In the genomic region with DNA sequence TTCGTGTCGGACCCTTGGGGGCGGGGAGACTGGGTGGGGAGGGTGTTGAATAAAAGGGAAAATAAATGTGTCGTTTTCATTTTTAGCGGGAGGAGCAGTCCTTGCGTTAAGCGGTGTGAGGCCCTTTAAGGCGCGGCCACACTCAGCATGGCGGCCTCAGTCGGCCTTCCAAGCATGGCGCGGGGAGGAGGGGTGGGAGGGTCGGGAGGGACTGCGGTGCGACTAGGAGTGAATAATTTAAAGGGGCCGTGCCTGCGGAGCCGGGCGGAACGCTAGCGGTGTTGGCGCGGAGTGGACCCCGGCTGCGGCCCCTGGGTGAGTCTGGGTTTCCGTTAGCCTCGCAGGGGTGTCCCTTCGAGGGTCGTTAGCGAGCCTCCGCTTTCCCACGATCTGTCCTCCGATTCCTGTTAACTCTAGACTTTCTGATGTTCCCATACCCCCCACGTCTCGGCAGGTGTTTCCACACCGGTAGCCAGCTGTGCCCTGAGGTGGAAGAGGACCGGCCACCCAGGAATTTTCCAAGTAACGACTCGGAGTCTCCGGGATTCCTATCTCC, we compare ENCODE assay signal across 8 cellular contexts. TPM values are rescaled to one million over a fixed set of nuclear protein-coding genes. Genes with fewer than 3 reads are reported as not detected.
A peak's percentile ranks its signal among the peaks of the same experiment; 100 is the strongest.
DNase-seq lines count a peak whose midpoint lies in the region; ATAC-seq and TF ChIP-seq lines count a peak whose summit lies in the region.

No MANE protein-coding gene starts in this region.

- no peaks in the 10 kb centered on the region for H3K27me3 Mint-ChIP-seq in central memory CD8-positive, alpha-beta T cell

- no peaks in the 10 kb centered on the region for H3K9me3 ChIP-seq in HCT116 (ENCODE audit: control insufficient read depth in 1 of 2, insufficient read depth in 1 of 2, low read depth in 1 of 2, low read length in 2 of 2)

- CTCF ChIA-PET in BJ (lab: Yijun Ruan, JAX) (interaction anchor here (1.0 to 2.7 kb wide), 5 partner anchors 12 to 266 kb away, joined by 3 to 12 read pairs (median 3); a partner anchor contains a TSS), HCT116 (lab: Charles Lee) (interaction anchor here (1.9 kb wide), 2 partner anchors 34 to 180 kb away, joined by 8 to 10 read pairs; no protein-coding TSS in a partner anchor)

- H3K27ac ChIP-seq in HCT116 (ENCODE audit: low read depth, low read length): peak overlapping the region; percentile 81

- no peaks in the 10 kb centered on the region for H3K27me3 ChIP-seq in BJ (ENCODE audit: control insufficient read depth, insufficient read depth, low read length)
- H3K27me3 ChIP-seq in HCT116 (ENCODE audit: insufficient read depth, low read length): no peaks in the 10 kb centered on the region

- H3K36me3 Mint-ChIP-seq in central memory CD8-positive, alpha-beta T cell (ENCODE audit: insufficient read depth): peaks cover 14% of the 10 kb centered on the region

- peak overlapping the region; percentile 86 for H3K4me3 ChIP-seq in BJ (ENCODE audit: low read depth, low read length)
- H3K4me3 ChIP-seq in HCT116 (replicated peaks in 1 of 2; ENCODE audit: low read depth in 1 of 2, low read length in 2 of 2): peak overlapping the region; percentile 95 to 96

- peak overlapping the region; percentile 75 for H3K9ac ChIP-seq in HCT116 (ENCODE audit: low read length)

- ATAC-seq in HCT116: peak; percentile 63
- peak; percentile 65 for ATAC-seq in central memory CD8-positive, alpha-beta T cell (replicated peaks; ENCODE audit: extremely low read depth, poor library complexity, severe bottlenecking)
- no peak for ATAC-seq in GM19455 (IDR thresholded peaks at IDR 0.05; ENCODE audit: unreplicated experiment)

- H3K9me3 Mint-ChIP-seq in central memory CD8-positive, alpha-beta T cell: no peaks in the 10 kb centered on the region

- no peak for TF ChIP-seq CTCF in BJ (IDR thresholded peaks at IDR 0.05; ENCODE audit: insufficient read depth, low read depth, low read length)
- TF ChIP-seq CTCF in HCT116 (IDR thresholded peaks at IDR 0.05 in 2 of 3, conservative IDR thresholded peaks at IDR 0.05 in 1 of 3; ENCODE audit: borderline replicate concordance in 1 of 3, insufficient read depth in 1 of 3, low read depth in 2 of 3, low read length in 2 of 3): no peak

- peaks cover 24% of the 10 kb centered on the region for H3K4me1 Mint-ChIP-seq in central memory CD8-positive, alpha-beta T cell

- no peaks in the 10 kb centered on the region for H3K9me2 ChIP-seq in HCT116 (ENCODE audit: insufficient read depth)

- H3K4me2 ChIP-seq in HCT116 (ENCODE audit: low read length): peak overlapping the region; percentile 94

- peak overlapping the region; percentile 5 for H2AFZ ChIP-seq in HCT116 (ENCODE audit: low read depth, low read length, poor library complexity, severe bottlenecking)

- DNase-seq in BJ (ENCODE audit: low read depth) (peak; percentile 42), HCT116 (ENCODE audit: low read depth, low spot score) (peak; percentile 71), NCI-H345 treated with DMSO at 0.1 percent for 48 hours (lab: John Stamatoyannopoulos, UW; ENCODE audit: unreplicated experiment) (peak; percentile 80), islet precursor cell (peak; percentile 91)
- peak; percentile 74 for DNase-seq in activated CD4-positive, alpha-beta T cell treated with anti-CD3 and anti-CD28 coated beads for 1 hour
- DNase-seq in central memory CD8-positive, alpha-beta T cell (ENCODE audit: low spot score in 2 of 2): peak; percentile 58 to 64
- peak; percentile 69 to 70 for DNase-seq in stimulated activated CD4-positive, alpha-beta T cell treated with anti-CD3 and anti-CD28 coated beads, Interleukin-12 subunit alpha, Interleukin-12 subunit beta, amount 100 ng/mL, for 24 hours (ENCODE audit: low read depth in 2 of 2)

- peaks cover 10% of the 10 kb centered on the region for H3K36me3 ChIP-seq in BJ (ENCODE audit: control insufficient read depth, insufficient read depth, low read length)
- peaks cover 4 to 5% of the 10 kb centered on the region in 2 experiments; a peak in 1 of 4 replicates for H3K36me3 ChIP-seq in HCT116 (ENCODE audit: control insufficient read depth in 1 of 2, insufficient read depth in 2 of 2, low read length in 2 of 2)

- H3K79me2 ChIP-seq in HCT116 (ENCODE audit: insufficient read depth, low read length): no peaks in the 10 kb centered on the region; the same call in 1 of the 2 replicates

- RAD21 ChIA-PET in HCT116 (lab: Charles Lee; ENCODE audit: low non-redundant PET in 1 of 2, low total read pairs in 2 of 2, uncharacterized antibody in 2 of 2, unreplicated experiment in 2 of 2): no interaction called here

- POLR2A ChIA-PET in BJ (lab: Charles Lee): no interaction called here
- POLR2A ChIA-PET in HCT116 (lab: Charles Lee): interaction anchor here (1.4 kb wide), 1 partner anchor 11 kb away, joined by 4 read pairs; no protein-coding TSS in a partner anchor

- peak overlapping the region; percentile 87 for H3K27ac Mint-ChIP-seq in central memory CD8-positive, alpha-beta T cell (ENCODE audit: low read depth)

- H3K4me3 Mint-ChIP-seq in central memory CD8-positive, alpha-beta T cell: peak overlapping the region; percentile 94

- H3K4me1 ChIP-seq in HCT116 (ENCODE audit: control insufficient read depth in 1 of 2, insufficient read depth in 2 of 2, low read length in 2 of 2): peaks cover 4 to 30% of the 10 kb centered on the region in 2 experiments; a peak in 2 of 4 replicates

- BruUV-seq in HCT116 (replicated peaks; lab: Mats Ljungman, UMichigan): TSS peak; percentile 72

- no peaks in the 10 kb centered on the region for H4K20me1 ChIP-seq in HCT116 (ENCODE audit: insufficient read depth)

- TF ChIP-seq RAD21 in HCT116 (IDR thresholded peaks at IDR 0.05; ENCODE audit: low read depth): no peak

- intact Hi-C loops in HCT116 (cut with micrococcal nuclease): loop anchor here (1.0 to 2.0 kb wide), 2 partner anchors 12 to 27 kb away; a partner anchor contains a TSS

- TF ChIP-seq POLR2A in HCT116 (IDR thresholded peaks at IDR 0.05; ENCODE audit: borderline replicate concordance, extremely low read depth, insufficient read depth, insufficient read length): peak; percentile 21

TF ChIP-seq in HCT116, 20 proteins besides CTCF, POLR2A, EP300 and RAD21 (continues in another document):
- no peak for TF ChIP-seq ZNF274 (IDR thresholded peaks at IDR 0.05; ENCODE audit: low read depth, low read length)
- TF ChIP-seq, protein P1, sequence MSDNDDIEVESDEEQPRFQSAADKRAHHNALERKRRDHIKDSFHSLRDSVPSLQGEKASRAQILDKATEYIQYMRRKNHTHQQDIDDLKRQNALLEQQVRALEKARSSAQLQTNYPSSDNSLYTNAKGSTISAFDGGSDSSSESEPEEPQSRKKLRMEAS (IDR thresholded peaks at IDR 0.05): peak; percentile 78
- no peak for TF ChIP-seq SIN3A (IDR thresholded peaks at IDR 0.05; ENCODE audit: low read depth)
- no peak for TF ChIP-seq SRF (IDR thresholded peaks at IDR 0.05; ENCODE audit: low read depth)
- TF ChIP-seq, protein P2, sequence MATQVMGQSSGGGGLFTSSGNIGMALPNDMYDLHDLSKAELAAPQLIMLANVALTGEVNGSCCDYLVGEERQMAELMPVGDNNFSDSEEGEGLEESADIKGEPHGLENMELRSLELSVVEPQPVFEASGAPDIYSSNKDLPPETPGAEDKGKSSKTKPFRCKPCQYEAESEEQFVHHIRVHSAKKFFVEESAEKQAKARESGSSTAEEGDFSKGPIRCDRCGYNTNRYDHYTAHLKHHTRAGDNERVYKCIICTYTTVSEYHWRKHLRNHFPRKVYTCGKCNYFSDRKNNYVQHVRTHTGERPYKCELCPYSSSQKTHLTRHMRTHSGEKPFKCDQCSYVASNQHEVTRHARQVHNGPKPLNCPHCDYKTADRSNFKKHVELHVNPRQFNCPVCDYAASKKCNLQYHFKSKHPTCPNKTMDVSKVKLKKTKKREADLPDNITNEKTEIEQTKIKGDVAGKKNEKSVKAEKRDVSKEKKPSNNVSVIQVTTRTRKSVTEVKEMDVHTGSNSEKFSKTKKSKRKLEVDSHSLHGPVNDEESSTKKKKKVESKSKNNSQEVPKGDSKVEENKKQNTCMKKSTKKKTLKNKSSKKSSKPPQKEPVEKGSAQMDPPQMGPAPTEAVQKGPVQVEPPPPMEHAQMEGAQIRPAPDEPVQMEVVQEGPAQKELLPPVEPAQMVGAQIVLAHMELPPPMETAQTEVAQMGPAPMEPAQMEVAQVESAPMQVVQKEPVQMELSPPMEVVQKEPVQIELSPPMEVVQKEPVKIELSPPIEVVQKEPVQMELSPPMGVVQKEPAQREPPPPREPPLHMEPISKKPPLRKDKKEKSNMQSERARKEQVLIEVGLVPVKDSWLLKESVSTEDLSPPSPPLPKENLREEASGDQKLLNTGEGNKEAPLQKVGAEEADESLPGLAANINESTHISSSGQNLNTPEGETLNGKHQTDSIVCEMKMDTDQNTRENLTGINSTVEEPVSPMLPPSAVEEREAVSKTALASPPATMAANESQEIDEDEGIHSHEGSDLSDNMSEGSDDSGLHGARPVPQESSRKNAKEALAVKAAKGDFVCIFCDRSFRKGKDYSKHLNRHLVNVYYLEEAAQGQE (IDR thresholded peaks at IDR 0.05; ENCODE audit: low read depth): no peak
- peak; percentile 60; the same call in 1 of the 2 replicates for TF ChIP-seq EGR1 (IDR thresholded peaks at IDR 0.05; ENCODE audit: low read depth)
- TF ChIP-seq FOSL1 (IDR thresholded peaks at IDR 0.05; ENCODE audit: low read depth): no peak
- no peak for TF ChIP-seq ZFX (IDR thresholded peaks at IDR 0.05)
- TF ChIP-seq CBX3 (IDR thresholded peaks at IDR 0.05; ENCODE audit: low read depth): no peak
- TF ChIP-seq POLR2AphosphoS5 (IDR thresholded peaks at IDR 0.05; ENCODE audit: low read depth, low read length): peak; percentile 62
- no peak for TF ChIP-seq EZH2 (IDR thresholded peaks at IDR 0.05)
- TF ChIP-seq ELF1 (IDR thresholded peaks at IDR 0.05; ENCODE audit: borderline replicate concordance, low read depth): no peak
- TF ChIP-seq, protein P3, sequence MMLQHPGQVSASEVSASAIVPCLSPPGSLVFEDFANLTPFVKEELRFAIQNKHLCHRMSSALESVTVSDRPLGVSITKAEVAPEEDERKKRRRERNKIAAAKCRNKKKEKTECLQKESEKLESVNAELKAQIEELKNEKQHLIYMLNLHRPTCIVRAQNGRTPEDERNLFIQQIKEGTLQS (IDR thresholded peaks at IDR 0.05): no peak

RNA-seq across cellular contexts. Expression of a gene that starts 1.5 kb away (rescaled TPM):
- 17.2 and 55.1 TPM in 2 replicates for polyA plus RNA-seq in BJ (2011; rRNA removed)
- 30.2 and 44.1 TPM in 2 replicates for polyA minus RNA-seq in BJ (2011; rRNA and poly(A)+ RNA removed)
- total RNA-seq in HCT116 (2021; ENCODE audit: unreplicated experiment): 159 TPM
- polyA plus RNA-seq in HCT116 (2012): 84.5 and 99.9 TPM in 2 replicates

RNA-seq across cellular contexts. Expression of a gene that starts 11.6 kb away (rescaled TPM):
- polyA plus RNA-seq in BJ (2011; rRNA removed): 24.6 and 50.6 TPM in 2 replicates
- 29.6 and 32.6 TPM in 2 replicates for polyA minus RNA-seq in BJ (2011; rRNA and poly(A)+ RNA removed)
- total RNA-seq in HCT116 (2021; ENCODE audit: unreplicated experiment): 19.1 TPM
- polyA plus RNA-seq in HCT116 (2012): 15.5 and 19.6 TPM in 2 replicates

RNA-seq across cellular contexts. Expression of a gene that starts 18.1 kb away (rescaled TPM):
- 25.0 and 43.9 TPM in 2 replicates for polyA plus RNA-seq in BJ (2011; rRNA removed)
- polyA minus RNA-seq in BJ (2011; rRNA and poly(A)+ RNA removed): 21.4 and 27.4 TPM in 2 replicates
- total RNA-seq in HCT116 (2021; ENCODE audit: unreplicated experiment): 20.7 TPM
- polyA plus RNA-seq in HCT116 (2012): 20.5 and 21.0 TPM in 2 replicates

RNA-seq across cellular contexts. Expression of a gene that starts 45.2 kb away (rescaled TPM):
- polyA plus RNA-seq in BJ (2011; rRNA removed): 1.9 and 3.8 TPM in 2 replicates
- 0.87 and 1.0 TPM in 2 replicates for polyA minus RNA-seq in BJ (2011; rRNA and poly(A)+ RNA removed)
- total RNA-seq in HCT116 (2021; ENCODE audit: unreplicated experiment): 6.4 TPM
- 4.7 and 5.1 TPM in 2 replicates for polyA plus RNA-seq in HCT116 (2012)
